Comparison of ENCODE assay signal across 11 cellular contexts in the genomic region with DNA sequence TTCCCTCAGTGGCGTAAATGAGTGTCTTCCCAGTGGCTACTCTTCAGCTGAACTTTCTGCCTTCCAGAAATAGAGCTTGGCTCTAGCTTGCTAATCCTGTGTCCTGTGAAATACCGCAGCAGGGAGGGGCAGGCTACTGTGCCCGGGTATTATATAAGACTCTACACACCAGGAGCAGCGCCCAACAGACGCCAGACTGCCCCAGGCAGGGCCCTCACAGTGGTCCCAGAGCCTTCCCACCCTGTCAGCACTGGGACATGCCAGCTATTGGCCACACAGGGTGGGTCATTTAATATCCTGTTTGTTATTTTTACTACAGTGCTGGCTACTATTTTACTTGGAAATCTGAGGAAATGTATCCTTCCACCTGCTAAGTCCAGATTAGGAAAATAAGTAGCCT.
DNase-seq lines count a peak whose midpoint lies in the region; ATAC-seq and TF ChIP-seq lines count a peak whose summit lies in the region.
"Had no signal": no experiment of that assay in that cellular context is flagged by ENCODE, and none has a peak within 500 bp of the region (broad histone marks: within the 10 kb centered on the region; RNA-seq: fewer than 3 reads in every experiment).

No MANE protein-coding gene starts in this region.

- H3K9me3 ChIP-seq in gastroesophageal sphincter = no peaks in the 10 kb centered on the region
- peaks cover 1% of the 10 kb centered on the region for H3K9me3 ChIP-seq in aorta (ENCODE audit: control insufficient read depth, low read length)
- H3K9me3 ChIP-seq: Caco-2 had no signal

- intact Hi-C loops in aorta (cut with DNase I) = no loop called here

- no peak for TF ChIP-seq EP300 in gastroesophageal sphincter (IDR thresholded peaks at IDR 0.05)

- peak overlapping the region; percentile 61 to 84 (median 83) for H3K27ac ChIP-seq in gastroesophageal sphincter
- no peak overlapping the region for H3K27ac ChIP-seq in aorta (ENCODE audit: low read depth in 1 of 2, low read length in 2 of 2)

- TF ChIP-seq POLR2A in gastroesophageal sphincter (IDR thresholded peaks at IDR 0.05) = no peak

- H3K36me3 ChIP-seq in gastroesophageal sphincter = no peaks in the 10 kb centered on the region
- H3K36me3 ChIP-seq in aorta (ENCODE audit: control insufficient read depth in 1 of 2, insufficient read depth in 2 of 2, low read length in 1 of 2) = no peaks in the 10 kb centered on the region

- TF ChIP-seq CTCF in gastroesophageal sphincter (IDR thresholded peaks at IDR 0.05) = no peak

- no peaks in the 10 kb centered on the region for H3K27me3 ChIP-seq in gastroesophageal sphincter
- H3K27me3 ChIP-seq in aorta (ENCODE audit: control insufficient read depth in 1 of 2, insufficient read depth in 2 of 2, low read length in 1 of 2) = no peaks in the 10 kb centered on the region

- DNase-seq in SHP77 (lab: John Stamatoyannopoulos, UW) (peak; percentile 21 to 47), myocyte (ENCODE audit: low read depth) (peak; percentile 88), aorta (peak in 1 of 2 donors; percentile 49), hepatic stellate cell (ENCODE audit: low spot score) (no peak), NCI-H1417 (lab: John Stamatoyannopoulos, UW) (no peak)
- DNase-seq: activated CD4-positive, alpha-beta memory T cell treated with anti-CD3 and anti-CD28 coated beads for 36 hours; Caco-2; HCEC 1CT; posterior cingulate gyrus had no signal

- H3K4me1 ChIP-seq in gastroesophageal sphincter (peaks cover 13 to 71% (median 16%) of the 10 kb centered on the region in 3 donors), aorta (ENCODE audit: control insufficient read depth in 1 of 2, insufficient read depth in 2 of 2, low read length in 2 of 2) (no peaks in the 10 kb centered on the region)
- H3K4me1 ChIP-seq: Caco-2 had no signal

- WGBS in gastroesophageal sphincter (ENCODE audit: low coverage in 1 of 2), 2 donors = 14 to 15% methylated on average over 1 to 2 of the region's 5 CpGs
- 43 to 46% methylated on average over 5 of the region's 5 CpGs for WGBS in aorta, 2 donors

- peak; percentile 83 for ATAC-seq in gastroesophageal sphincter
- ATAC-seq in aorta (ENCODE audit: low FRiP score) = peak; percentile 77
- no peak for ATAC-seq in HG03175 (IDR thresholded peaks at IDR 0.05; ENCODE audit: unreplicated experiment)

- H3K4me3 ChIP-seq in gastroesophageal sphincter (no peak overlapping the region), aorta (ENCODE audit: low read length in 2 of 2) (no peak overlapping the region)

Comparison
In these comparisons a context has a peak if more than half of its experiments do, and no peak if none do; other contexts are left out.
1. DNase-seq: peak in SHP77 (2 of 2) and myocyte (single experiment); none in hepatic stellate cell (single experiment) and NCI-H1417 (0 of 3).
2. H3K27ac ChIP-seq: peak in gastroesophageal sphincter (4 of 4); none in aorta (0 of 2).